In genomic region chr17:38324732-38325131, GRCh38 we compare ENCODE assay signal across 19 cellular contexts. TPM values are rescaled to one million over a fixed set of nuclear protein-coding genes. Genes with fewer than 3 reads are reported as not detected.
DNase-seq lines count a peak whose midpoint lies in the region; ATAC-seq and TF ChIP-seq lines count a peak whose summit lies in the region.
"Had no signal": no experiment of that assay in that cellular context is flagged by ENCODE, and none has a peak within 500 bp of the region (broad histone marks: within the 10 kb centered on the region; RNA-seq: fewer than 3 reads in every experiment).

No MANE protein-coding gene starts in this region.

- H3K79me2 ChIP-seq in parathyroid adenoma, result no peaks in the 10 kb centered on the region

- WGBS in esophagus muscularis mucosa, result 92% methylated on average over 2 of the region's 2 CpGs
- WGBS in lower leg skin, 2 donors, result 79 to 80% methylated on average over 2 of the region's 2 CpGs

- POLR2A ChIA-PET in Caco-2 (lab: Charles Lee), result interaction anchor here (0.5 to 0.8 kb wide), 3 partner anchors 27 to 235 kb away, joined by 3 to 4 read pairs (median 3); no protein-coding TSS in a partner anchor

- TF ChIP-seq CTCF in Caco-2 (IDR thresholded peaks at IDR 0.05; ENCODE audit: insufficient read depth in 1 of 2, low read depth in 1 of 2, low read length in 1 of 2, severe bottlenecking in 1 of 2, unreplicated experiment in 1 of 2), result no peak
- TF ChIP-seq CTCF in esophagus muscularis mucosa (IDR thresholded peaks at IDR 0.05), result no peak
- TF ChIP-seq CTCF in parathyroid adenoma (IDR thresholded peaks at IDR 0.05), result no peak
- no peak for TF ChIP-seq CTCF in lower leg skin (IDR thresholded peaks at IDR 0.05)

- H3K4me2 ChIP-seq in parathyroid adenoma (ENCODE audit: low read length), result peak overlapping the region; percentile 34

- TF ChIP-seq EP300 in esophagus muscularis mucosa (IDR thresholded peaks at IDR 0.05), result no peak

- TF ChIP-seq POLR2A in esophagus muscularis mucosa (IDR thresholded peaks at IDR 0.05; ENCODE audit: low read depth), result no peak
- TF ChIP-seq POLR2A in lower leg skin (IDR thresholded peaks at IDR 0.05), result no peak

- H3K36me3 Mint-ChIP-seq in Caco-2 (ENCODE audit: insufficient read depth, unreplicated experiment), result peaks cover 48% of the 10 kb centered on the region

- DNase-seq in Caco-2, result no peak
- DNase-seq in SK-N-DZ (ENCODE audit: low spot score), result peak; percentile 19
- no peak for DNase-seq in esophagus muscularis mucosa (ENCODE audit: extremely low spot score)
- no peak for DNase-seq in lower leg skin (ENCODE audit: low spot score in 2 of 2)
- DNase-seq in NCI-H2196 (lab: John Stamatoyannopoulos, UW; ENCODE audit: unreplicated experiment), result no peak
- DNase-seq: activated CD4-positive, alpha-beta T cell treated with anti-CD3 and anti-CD28 coated beads, Interleukin-2, amount 10 ng/mL, durations not matched to agents 7 days and 5 days; activated gamma-delta T cell; CD8-positive, alpha-beta memory T cell; central memory CD4-positive, alpha-beta T cell; DND-41; effector memory CD4-positive, alpha-beta T cell; mammary epithelial cell; naive thymus-derived CD4-positive, alpha-beta T cell; NCI-H187 treated with DMSO at 0.1 percent for 48 hours; RPMI8226 had no signal

- peak overlapping the region; percentile 60 for H3K27ac Mint-ChIP-seq in Caco-2 (ENCODE audit: unreplicated experiment)
- H3K27ac Mint-ChIP-seq: activated CD4-positive, alpha-beta T cell treated with anti-CD3 and anti-CD28 coated beads, Interleukin-2, amount 10 ng/mL, durations not matched to agents 7 days and 5 days had no signal

- peak overlapping the region; percentile 72 for H2AFZ ChIP-seq in parathyroid adenoma

- H3K9me3 ChIP-seq in Caco-2 (no peaks in the 10 kb centered on the region), esophagus muscularis mucosa (no peaks in the 10 kb centered on the region), parathyroid adenoma (ENCODE audit: control insufficient read depth, low read length) (no peaks in the 10 kb centered on the region)
- H3K9me3 ChIP-seq: prostate gland had no signal

- peaks cover 3% of the 10 kb centered on the region for H3K27me3 Mint-ChIP-seq in Caco-2 (ENCODE audit: insufficient read depth, unreplicated experiment)
- H3K27me3 Mint-ChIP-seq: activated CD4-positive, alpha-beta T cell treated with anti-CD3 and anti-CD28 coated beads, Interleukin-2, amount 10 ng/mL, durations not matched to agents 7 days and 5 days had no signal

- H3K4me1 ChIP-seq in Caco-2 (peaks cover 35% of the 10 kb centered on the region), esophagus muscularis mucosa (peaks cover 0 to 24% (median 14%) of the 10 kb centered on the region in 4 donors), parathyroid adenoma (peaks cover 47% of the 10 kb centered on the region)
- H3K4me1 ChIP-seq: prostate gland had no signal

- H3K9ac ChIP-seq in parathyroid adenoma, result no peak overlapping the region

- H3K4me3 Mint-ChIP-seq in Caco-2 (ENCODE audit: unreplicated experiment), result peak overlapping the region; percentile 40
- H3K4me3 Mint-ChIP-seq: activated CD4-positive, alpha-beta T cell treated with anti-CD3 and anti-CD28 coated beads, Interleukin-2, amount 10 ng/mL, durations not matched to agents 7 days and 5 days; CD8-positive, alpha-beta memory T cell; naive thymus-derived CD4-positive, alpha-beta T cell had no signal

- no peaks in the 10 kb centered on the region for H3K9me3 Mint-ChIP-seq in Caco-2 (ENCODE audit: unreplicated experiment)
- H3K9me3 Mint-ChIP-seq: activated CD4-positive, alpha-beta T cell treated with anti-CD3 and anti-CD28 coated beads, Interleukin-2, amount 10 ng/mL, durations not matched to agents 7 days and 5 days; CD8-positive, alpha-beta memory T cell; naive thymus-derived CD4-positive, alpha-beta T cell had no signal

- H3K36me3 ChIP-seq in Caco-2 (ENCODE audit: control insufficient read depth, insufficient read depth, low read length) (peaks cover 5% of the 10 kb centered on the region), esophagus muscularis mucosa (peaks cover 5 to 42% (median 37%) of the 10 kb centered on the region in 4 donors), parathyroid adenoma (ENCODE audit: control insufficient read depth, insufficient read depth, low read length) (no peaks in the 10 kb centered on the region)
- H3K36me3 ChIP-seq: prostate gland had no signal

- H3K27ac ChIP-seq in esophagus muscularis mucosa (replicated peaks in 1 of 4) (peak overlapping the region in 3 of 4 donors; percentile 2 to 50 (median 27)), parathyroid adenoma (peak overlapping the region; percentile 97)
- H3K27ac ChIP-seq: prostate gland had no signal

- CTCF ChIA-PET in Caco-2 (lab: Charles Lee), result interaction anchor here (0.9 to 2.0 kb wide), 5 partner anchors 9 to 233 kb away, joined by 3 to 14 read pairs (median 5); partner anchors contain the start of gene SOCS7

- H3K4me3 ChIP-seq in Caco-2 (ENCODE audit: low read depth, low read length) (no peak overlapping the region), esophagus muscularis mucosa (no peak overlapping the region), parathyroid adenoma (ENCODE audit: low read depth, low read length) (no peak overlapping the region), lower leg skin (ENCODE audit: low read depth, poor library complexity, severe bottlenecking) (no peak overlapping the region)
- H3K4me3 ChIP-seq: prostate gland had no signal

- BruUV-seq in Caco-2 (replicated peaks; lab: Mats Ljungman, UMichigan), result no TSS peak

- intact Hi-C loops in Caco-2 (cut with micrococcal nuclease; ENCODE audit: unreplicated experiment), result no loop called here
- intact Hi-C loops in esophagus muscularis mucosa (cut with DNase I), result no loop called here
- intact Hi-C loops in lower leg skin (cut with DNase I; ENCODE audit: low total_unique reads), result no loop called here

- ATAC-seq in HG03039 (IDR thresholded peaks at IDR 0.05; ENCODE audit: unreplicated experiment) (no peak), GM21423 (IDR thresholded peaks at IDR 0.05; ENCODE audit: unreplicated experiment) (no peak)
- ATAC-seq: naive thymus-derived CD4-positive, alpha-beta T cell had no signal

- H3K4me1 Mint-ChIP-seq in Caco-2 (ENCODE audit: low read depth, unreplicated experiment), result peaks cover 26% of the 10 kb centered on the region
- H3K4me1 Mint-ChIP-seq: CD8-positive, alpha-beta memory T cell had no signal

- no peaks in the 10 kb centered on the region for H3K27me3 ChIP-seq in Caco-2 (replicated peaks; ENCODE audit: control insufficient read depth, insufficient read depth, low read length)
- peaks cover 0 to 12% (median 4%) of the 10 kb centered on the region in 4 donors for H3K27me3 ChIP-seq in esophagus muscularis mucosa
- H3K27me3 ChIP-seq in parathyroid adenoma (ENCODE audit: control insufficient read depth, insufficient read depth, low read length), result no peaks in the 10 kb centered on the region

RNA-seq across cellular contexts. Expression of gene GPR179, which starts 19.0 kb away (rescaled TPM):
- total RNA-seq in Caco-2 (2022), result 0.05 TPM in 1 of 2 replicates, not detected in the other
- polyA plus RNA-seq in SK-N-DZ (2014; cell fraction: cytosol; rRNA removed), result 0.06 TPM in 1 of 2 replicates, not detected in the other
- polyA plus RNA-seq in SK-N-DZ (2014; cell fraction: nucleus; rRNA removed), result 0.08 and 0.70 TPM in 2 replicates
- under 1 TPM in 2 of 4 donors, not detected in 2; under 0.01 to 0.29 TPM for total RNA-seq in esophagus muscularis mucosa
- under 1 TPM in 1 of 4 donors, not detected in 3; 0.25 TPM for total RNA-seq in lower leg skin
- total RNA-seq: activated CD4-positive, alpha-beta T cell treated with anti-CD3 and anti-CD28 coated beads, Interleukin-2, amount 10 ng/mL, durations not matched to agents 7 days and 5 days; mammary epithelial cell had no signal
- polyA plus RNA-seq: CD8-positive, alpha-beta memory T cell; naive thymus-derived CD4-positive, alpha-beta T cell had no signal

RNA-seq across cellular contexts. Expression of gene SOCS7, which starts 26.9 kb away (rescaled TPM):
- total RNA-seq in Caco-2 (2022) (29.2 and 32.4 TPM in 2 replicates), esophagus muscularis mucosa (10 to 100 TPM; 11.2 to 18.9 (median 13.5) TPM), lower leg skin (10 to 100 TPM; 14.5 to 19.9 (median 19.3) TPM)
- polyA plus RNA-seq in SK-N-DZ (2014; cell fraction: cytosol; rRNA removed), result 19.1 and 19.2 TPM in 2 replicates
- polyA plus RNA-seq in SK-N-DZ (2014; cell fraction: nucleus; rRNA removed), result 14.0 and 19.9 TPM in 2 replicates

RNA-seq across cellular contexts. Expression of gene MRPL45, which starts 27.8 kb away (rescaled TPM):
- total RNA-seq in Caco-2 (2022) (82.7 and 83.6 TPM in 2 replicates), esophagus muscularis mucosa (10 to 100 TPM; 27.6 to 35.3 (median 29.2) TPM), lower leg skin (10 to 100 TPM; 25.8 to 34.5 (median 29.4) TPM)
- 57.9 and 64.5 TPM in 2 replicates for polyA plus RNA-seq in SK-N-DZ (2014; cell fraction: cytosol; rRNA removed)
- polyA plus RNA-seq in SK-N-DZ (2014; cell fraction: nucleus; rRNA removed), result 29.4 and 32.0 TPM in 2 replicates
